In the genomic region with DNA sequence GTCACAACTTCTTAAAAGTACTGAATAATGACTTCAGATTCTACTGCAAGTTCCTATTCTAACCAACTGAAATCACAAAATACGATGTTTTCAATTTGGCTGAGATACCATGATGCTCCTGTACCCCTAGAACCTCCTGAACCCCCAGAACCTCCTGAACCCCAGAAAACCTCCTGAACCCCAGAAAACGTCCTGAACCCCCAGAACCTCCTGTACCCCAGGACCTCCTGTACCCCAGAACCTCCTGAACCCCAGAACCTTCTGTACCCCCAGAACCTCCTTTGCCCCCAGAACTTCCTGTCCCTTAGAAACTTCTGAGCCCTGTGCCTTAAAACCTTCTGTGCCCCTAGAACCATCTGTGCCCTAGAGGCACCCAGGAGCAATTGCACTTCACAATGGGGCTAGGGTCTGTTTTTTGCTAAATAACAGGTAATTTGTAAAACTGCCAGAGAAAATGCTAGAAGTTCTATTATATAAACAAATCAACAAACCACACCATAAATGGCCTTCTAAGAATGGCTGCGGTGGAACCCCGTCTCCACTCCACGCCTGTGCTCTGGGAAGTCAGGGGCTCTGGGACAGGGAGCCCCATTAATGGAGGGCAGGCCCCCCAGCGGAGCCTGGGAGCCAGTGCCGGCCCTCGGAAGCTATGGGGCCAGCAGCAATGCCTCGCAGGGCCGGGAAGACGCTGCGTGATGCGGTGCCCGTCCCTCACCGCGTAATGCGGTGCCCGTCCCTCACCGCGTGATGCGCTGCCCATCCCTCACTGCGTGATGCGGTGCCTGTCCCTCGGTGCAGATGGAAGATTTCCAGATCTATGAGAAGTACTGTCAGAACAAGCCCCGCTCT, we compare ENCODE assay signal across 17 cellular contexts. TPM values are rescaled to one million over a fixed set of nuclear protein-coding genes. Genes with fewer than 3 reads are reported as not detected.
DNase-seq lines count a peak whose midpoint lies in the region; ATAC-seq, FAIRE-seq and TF ChIP-seq lines count a peak whose summit lies in the region.
"Had no signal": no experiment of that assay in that cellular context is flagged by ENCODE, and none has a peak within 500 bp of the region (broad histone marks: within the 10 kb centered on the region; RNA-seq: fewer than 3 reads in every experiment).

No MANE protein-coding gene starts in this region.

- peak in 1 of 2 experiments; percentile 27; a peak in 1 of 6 replicates for ATAC-seq in A549

- intact Hi-C loops in kidney (cut with DNase I), result no loop called here

- H3K36me3 ChIP-seq in H7 (replicated peaks; ENCODE audit: control insufficient read depth, insufficient read depth, low read length) (no peaks in the 10 kb centered on the region; the same call in 1 of the 2 replicates), brain microvascular endothelial cell (replicated peaks) (no peaks in the 10 kb centered on the region), kidney (ENCODE audit: control insufficient read depth in 1 of 2, insufficient read depth in 2 of 2, low read length in 2 of 2) (peaks cover 19 to 25% of the 10 kb centered on the region in 2 donors)
- H3K36me3 ChIP-seq: colonic mucosa had no signal

- no peak for FAIRE-seq in A549 (lab: Jason Lieb, UNC)
- no peak for FAIRE-seq in kidney (lab: Jason Lieb, UNC)
- FAIRE-seq: GM18507, pancreas, TTC549 had no signal

- H3K27me3 ChIP-seq in H7 (ENCODE audit: control insufficient read depth, insufficient read depth, low read length) (no peaks in the 10 kb centered on the region), brain microvascular endothelial cell (replicated peaks) (no peaks in the 10 kb centered on the region)
- H3K27me3 ChIP-seq: colonic mucosa, pancreas had no signal

- no peak for TF ChIP-seq EP300 in A549 (IDR thresholded peaks at IDR 0.05)

- TF ChIP-seq RAD21 in A549 (conservative IDR thresholded peaks at IDR 0.05 in 1 of 2, IDR thresholded peaks at IDR 0.05 in 1 of 2), result no peak

- H3K4me2 ChIP-seq in A549, result peak overlapping the region; percentile 18; the same call in 1 of the 3 replicates
- H3K4me2 ChIP-seq: SK-N-SH had no signal

- no peak for TF ChIP-seq CTCF in A549 (IDR thresholded peaks at IDR 0.05)
- peak; percentile 35 for TF ChIP-seq CTCF in brain microvascular endothelial cell (IDR thresholded peaks at IDR 0.05; ENCODE audit: low read depth, low read length, missing control alignments)
- TF ChIP-seq CTCF in kidney (IDR thresholded peaks at IDR 0.05; ENCODE audit: borderline replicate concordance, extremely low read depth, insufficient read depth), result no peak

- 0 out of 3 replicates have a peak, but pooled peaks cover 3% of the 10 kb centered on the region for H3K4me1 ChIP-seq in A549
- no peaks in the 10 kb centered on the region for H3K4me1 ChIP-seq in kidney (ENCODE audit: control insufficient read depth in 1 of 2, insufficient read depth in 1 of 2, low read depth in 1 of 2, low read length in 2 of 2)
- H3K4me1 ChIP-seq: colonic mucosa, pancreas had no signal

- TF ChIP-seq POLR2A in A549 (IDR thresholded peaks at IDR 0.05; ENCODE audit: low read length), result no peak

- CTCF ChIA-PET in A549 (lab: Yijun Ruan, JAX), result interaction anchor here (0.6 kb wide), 1 partner anchor 9 kb away, joined by 5 read pairs; no protein-coding TSS in a partner anchor

- H3K4me3 ChIP-seq in A549 (no peak overlapping the region), H7 (ENCODE audit: insufficient read depth, low read depth, low read length) (no peak overlapping the region), brain microvascular endothelial cell (ENCODE audit: low read depth, low read length) (no peak overlapping the region), kidney (ENCODE audit: low read length in 2 of 2) (no peak overlapping the region)
- H3K4me3 ChIP-seq: colonic mucosa, pancreas had no signal

- no peak overlapping the region for H3K9ac ChIP-seq in kidney (ENCODE audit: low read length in 2 of 2)
- H3K9ac ChIP-seq: SK-N-SH had no signal

- no peak overlapping the region for H3K27ac ChIP-seq in A549
- H3K27ac ChIP-seq in brain microvascular endothelial cell, result no peak overlapping the region
- H3K27ac ChIP-seq in kidney (ENCODE audit: low read depth in 2 of 2, low read length in 2 of 2), result no peak overlapping the region
- H3K27ac ChIP-seq: colonic mucosa, pancreas had no signal

- H3K9me3 ChIP-seq in A549, result no peaks in the 10 kb centered on the region
- no peaks in the 10 kb centered on the region for H3K9me3 ChIP-seq in kidney (ENCODE audit: control insufficient read depth in 1 of 2, low read length in 2 of 2)
- H3K9me3 ChIP-seq: colonic mucosa, pancreas, SK-N-SH had no signal

- DNase-seq in A549 (ENCODE audit: low read depth in 1 of 2, low spot score in 1 of 2) (peak in 1 of 2 experiments; percentile 25), H7 (peak; percentile 84), brain microvascular endothelial cell (no peak), kidney (peak; percentile 45), inferior parietal cortex (ENCODE audit: extremely low spot score) (no peak), NOMO-1 treated with dmso at 0.1 percent for 144 hours (lab: John Stamatoyannopoulos, UW; ENCODE audit: unreplicated experiment) (no peak), NCI-H1417 treated with DMSO at 0.1 percent for 48 hours (lab: John Stamatoyannopoulos, UW) (no peak), UCSD-AML1 (lab: John Stamatoyannopoulos, UW; ENCODE audit: unreplicated experiment) (no peak)
- DNase-seq: activated CD4-positive, alpha-beta T cell treated with anti-CD3 and anti-CD28 coated beads, Interleukin-2, amount 50 U/mL, for 48 hours; activated T-cell treated with anti-CD3 and anti-CD28 coated beads, Interleukin-2, amount 50 U/mL, for 48 hours; colonic mucosa; Karpas-422; SK-N-SH had no signal

- WGBS in A549 (ENCODE audit: missing lambda C conversion rate), result 83% methylated on average over 16 of the region's 25 CpGs

- in situ Hi-C loops in brain microvascular endothelial cell (cut with HindIII; ENCODE audit: low pct_ligation_motif_present, low sequenced_read_pairs), result no loop called here

- POLR2A ChIA-PET in A549 (lab: Yijun Ruan, JAX), result no interaction called here

TF ChIP-seq in A549, 52 proteins besides CTCF, POLR2A, EP300 and RAD21:
- TF ChIP-seq EHMT2 (IDR thresholded peaks at IDR 0.05; ENCODE audit: low read depth), result no peak
- TF ChIP-seq CEBPB (IDR thresholded peaks at IDR 0.05), result no peak
- no peak for TF ChIP-seq KDM1A (IDR thresholded peaks at IDR 0.05; ENCODE audit: low read depth)
- TF ChIP-seq SMC3 (IDR thresholded peaks at IDR 0.05), result no peak
TF ChIP-seq in A549: peak in this region for 0.

RNA-seq across cellular contexts. Expression of a gene that starts 21.3 kb away (rescaled TPM):
- polyA plus RNA-seq in A549 (2011; rRNA removed) (0.65 and 1.7 TPM in 2 replicates), A549 (2017; fragmentation: RNase III; extraction: RNeasy Plus Mini Kit Qiagen cat#74134 plus additional on column Dnase treatment) (0.26 to 0.44 TPM (median 0.30 TPM) in 3 replicates), kidney (ENCODE audit: insufficient read depth, low read depth, low replicate concordance) (0.52 TPM)
- polyA plus RNA-seq in A549 (2012; cell fraction: cytosol; rRNA removed), result 0.09 and 0.14 TPM in 2 replicates
- polyA plus RNA-seq in A549 (2012; cell fraction: nucleus; rRNA removed), result 0.12 and 0.65 TPM in 2 replicates
- polyA minus RNA-seq in A549 (2011; rRNA and poly(A)+ RNA removed), result 0.63 and 3.0 TPM in 2 replicates
- total RNA-seq in H7 (2014; rRNA removed; shearing (Covaris generic)), result 0.28 and 1.5 TPM in 2 replicates
- 0.16 TPM for total RNA-seq in kidney
- total RNA-seq: OCI-LY7 had no signal
- polyA plus RNA-seq: SK-N-SH had no signal

RNA-seq across cellular contexts. Expression of a gene that starts 38.3 kb away (rescaled TPM):
- polyA plus RNA-seq in A549 (2011; rRNA removed), result 0.32 and 0.42 TPM in 2 replicates
- polyA plus RNA-seq in A549 (2012; cell fraction: cytosol; rRNA removed), result 0.03 and 0.08 TPM in 2 replicates
- polyA plus RNA-seq in A549 (2012; cell fraction: nucleus; rRNA removed), result 0.10 TPM in 2 replicates
- not detected in 3 replicates for polyA plus RNA-seq in A549 (2017; fragmentation: RNase III; extraction: RNeasy Plus Mini Kit Qiagen cat#74134 plus additional on column Dnase treatment)
- 0.19 TPM in 1 of 2 replicates, not detected in the other for polyA minus RNA-seq in A549 (2011; rRNA and poly(A)+ RNA removed)
- total RNA-seq in H7 (2014; rRNA removed; shearing (Covaris generic)), result 1.3 and 2.1 TPM in 2 replicates
- total RNA-seq in kidney, result 5.1 TPM
- 6.8 TPM for polyA plus RNA-seq in kidney (ENCODE audit: insufficient read depth, low read depth, low replicate concordance)
- total RNA-seq: OCI-LY7 had no signal

Comparison
In these comparisons a context has a peak if more than half of its experiments do, and no peak if none do; other contexts are left out.
1. DNase-seq: peak in H7 (single experiment) and kidney (single experiment); none in brain microvascular endothelial cell (single experiment), inferior parietal cortex (single experiment), NOMO-1 treated with dmso at 0.1 percent for 144 hours (single experiment), NCI-H1417 treated with DMSO at 0.1 percent for 48 hours (single experiment) and UCSD-AML1 (single experiment).